In the genomic region with DNA sequence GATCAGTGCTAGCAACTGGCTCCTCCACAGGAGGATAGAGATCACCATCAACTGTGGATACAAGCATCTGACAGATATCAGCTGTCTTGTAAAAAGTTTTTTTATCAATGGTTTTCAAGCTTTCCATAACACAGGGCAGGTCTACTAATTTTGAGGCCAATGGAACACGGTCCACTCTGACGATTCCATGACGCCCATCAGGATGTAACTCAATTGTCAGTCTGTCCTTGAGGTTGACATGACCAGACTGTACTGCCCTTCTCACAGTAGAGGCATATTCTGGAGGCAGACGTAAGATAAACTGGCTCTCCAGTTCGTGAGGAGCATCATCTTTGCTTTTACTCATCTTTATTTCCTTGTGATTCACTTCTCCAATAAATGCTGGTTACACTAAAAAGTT, we compare ENCODE assay signal across 8 cellular contexts. TPM values are rescaled to one million over a fixed set of nuclear protein-coding genes. Genes with fewer than 3 reads are reported as not detected.
A peak's percentile ranks its signal among the peaks of the same experiment; 100 is the strongest.
DNase-seq lines count a peak whose midpoint lies in the region; ATAC-seq and TF ChIP-seq lines count a peak whose summit lies in the region.

No MANE protein-coding gene starts in this region.

- peaks cover 0 to 2% of the 10 kb centered on the region in 2 donors for H3K27me3 Mint-ChIP-seq in CD4-positive, alpha-beta memory T cell
- H3K27me3 Mint-ChIP-seq in endodermal cell (ENCODE audit: insufficient read depth) = no peaks in the 10 kb centered on the region

- peak overlapping the region; percentile 99 for H3K9ac ChIP-seq in endodermal cell (ENCODE audit: extremely low read depth, low read length, poor library complexity, severe bottlenecking)

- no peak for ATAC-seq in HG02885 (IDR thresholded peaks at IDR 0.05; ENCODE audit: poor library complexity, unreplicated experiment)

- H3K9me3 Mint-ChIP-seq in CD4-positive, alpha-beta memory T cell = peaks cover 14 to 83% (median 73%) of the 10 kb centered on the region in 8 donors
- peaks cover 51% of the 10 kb centered on the region for H3K9me3 Mint-ChIP-seq in endodermal cell

- H4K20me1 ChIP-seq in OCI-LY7 (ENCODE audit: insufficient read depth, low read length) (no peaks in the 10 kb centered on the region), osteoblast (ENCODE audit: insufficient read depth, low read length) (peaks cover 22% of the 10 kb centered on the region)

- H3K79me2 ChIP-seq in OCI-LY7 (ENCODE audit: insufficient read depth, low read depth, low read length) (peaks cover 64% of the 10 kb centered on the region), osteoblast (ENCODE audit: insufficient read depth, low read length) (peaks cover 45% of the 10 kb centered on the region)

- no peak overlapping the region for H2AFZ ChIP-seq in OCI-LY7 (ENCODE audit: low read length)
- H2AFZ ChIP-seq in osteoblast (ENCODE audit: low read length) = no peak overlapping the region

- peak overlapping the region; percentile 54 to 77 for H3K4me3 ChIP-seq in CD4-positive, alpha-beta memory T cell (ENCODE audit: low read length in 2 of 2)
- peak overlapping the region; percentile 96 for H3K4me3 ChIP-seq in OCI-LY7 (ENCODE audit: low read depth, low read length, poor library complexity, severe bottlenecking)
- peak overlapping the region; percentile 91 for H3K4me3 ChIP-seq in endodermal cell (ENCODE audit: low read length)
- H3K4me3 ChIP-seq in osteoblast (ENCODE audit: insufficient read depth, low read length) = peak overlapping the region; percentile 90

- H3K36me3 ChIP-seq in CD4-positive, alpha-beta memory T cell (ENCODE audit: insufficient read depth, low read length) = peaks cover 19% of the 10 kb centered on the region
- H3K36me3 ChIP-seq in OCI-LY7 (ENCODE audit: insufficient read depth, low read length) = peaks cover 57% of the 10 kb centered on the region
- H3K36me3 ChIP-seq in endodermal cell (ENCODE audit: control insufficient read depth, insufficient read depth, low read length) = peaks cover 45% of the 10 kb centered on the region
- H3K36me3 ChIP-seq in osteoblast (ENCODE audit: insufficient read depth, low read length) = peaks cover 38% of the 10 kb centered on the region

- peaks cover 19 to 39% of the 10 kb centered on the region in 2 donors for H3K9me3 ChIP-seq in CD4-positive, alpha-beta memory T cell (ENCODE audit: control insufficient read depth in 1 of 2, low read length in 2 of 2)
- peaks cover 49% of the 10 kb centered on the region for H3K9me3 ChIP-seq in OCI-LY7 (ENCODE audit: low read length)
- H3K9me3 ChIP-seq in endodermal cell (ENCODE audit: control insufficient read depth, low read length) = peaks cover 68% of the 10 kb centered on the region
- peaks cover 26% of the 10 kb centered on the region for H3K9me3 ChIP-seq in osteoblast (ENCODE audit: low read depth, low read length)

- no TSS peak for BruUV-seq in OCI-LY7 (replicated peaks; lab: Mats Ljungman, UMichigan)

- H3K27me3 ChIP-seq in CD4-positive, alpha-beta memory T cell (ENCODE audit: insufficient read depth, low read length) = no peaks in the 10 kb centered on the region
- H3K27me3 ChIP-seq in endodermal cell (ENCODE audit: control insufficient read depth, insufficient read depth, low read length, poor library complexity, severe bottlenecking) = no peaks in the 10 kb centered on the region
- H3K27me3 ChIP-seq in osteoblast (ENCODE audit: insufficient read depth, low read length) = no peaks in the 10 kb centered on the region

- CTCF ChIA-PET in CD4-positive, alpha-beta memory T cell (lab: Charles Lee; ENCODE audit: partially characterized antibody) = interaction anchor here (0.7 to 4.8 kb wide), 18 partner anchors 8 to 609 kb away, joined by 3 to 38 read pairs (median 4); a partner anchor contains a TSS
- CTCF ChIA-PET in OCI-LY7 (lab: Charles Lee; ENCODE audit: unreplicated experiment) = interaction anchor here (0.6 to 2.0 kb wide), 9 partner anchors 8 to 194 kb away, joined by 3 to 5 read pairs (median 3); a partner anchor contains a TSS

- intact Hi-C loops in CD4-positive, alpha-beta memory T cell (cut with micrococcal nuclease) = loop anchor here (1.0 to 10.0 kb wide), 9 partner anchors 95 to 1215 kb away; a partner anchor contains a TSS
- intact Hi-C loops in OCI-LY7 (cut with micrococcal nuclease; ENCODE audit: unreplicated experiment) = loop anchor here (10.0 kb wide), 1 partner anchor 785 kb away; a partner anchor contains a TSS

- H3K4me3 Mint-ChIP-seq in CD4-positive, alpha-beta memory T cell = peak overlapping the region; percentile 90 to 99 (median 98)
- peak overlapping the region; percentile 99 for H3K4me3 Mint-ChIP-seq in endodermal cell

- H3K36me3 Mint-ChIP-seq in CD4-positive, alpha-beta memory T cell = peaks cover 47 to 48% of the 10 kb centered on the region in 2 donors
- H3K36me3 Mint-ChIP-seq in endodermal cell (ENCODE audit: low read depth) = peaks cover 53% of the 10 kb centered on the region

- no peaks in the 10 kb centered on the region for H3K9me2 ChIP-seq in OCI-LY7 (ENCODE audit: insufficient read depth, low read length)

- no peak for DNase-seq in CD4-positive, alpha-beta memory T cell
- DNase-seq in OCI-LY7 (ENCODE audit: low spot score) = no peak
- no peak for DNase-seq in endodermal cell
- no peak for DNase-seq in osteoblast (ENCODE audit: insufficient read length, low spot score, missing footprints)
- DNase-seq in SHP77 (lab: John Stamatoyannopoulos, UW) = no peak
- no peak for DNase-seq in pons (ENCODE audit: low spot score)
- DNase-seq in DMS53 treated with DMSO at 0.1 percent for 48 hours (lab: John Stamatoyannopoulos, UW; ENCODE audit: unreplicated experiment) = no peak

- peaks cover 15% of the 10 kb centered on the region for H3K4me1 ChIP-seq in CD4-positive, alpha-beta memory T cell (ENCODE audit: insufficient read depth, low read length)
- H3K4me1 ChIP-seq in OCI-LY7 (ENCODE audit: insufficient read depth, low read length, poor library complexity, severe bottlenecking) (peaks cover 34% of the 10 kb centered on the region), endodermal cell (ENCODE audit: control insufficient read depth, insufficient read depth, low read length) (no peaks in the 10 kb centered on the region), osteoblast (ENCODE audit: insufficient read depth, low read length) (peaks cover 4% of the 10 kb centered on the region)

- POLR2A ChIA-PET in CD4-positive, alpha-beta memory T cell (lab: Charles Lee; ENCODE audit: partially characterized antibody) = interaction anchor here (0.6 to 2.6 kb wide), 15 partner anchors 9 to 918 kb away, joined by 3 to 27 read pairs (median 6); a partner anchor contains a TSS
- POLR2A ChIA-PET in OCI-LY7 (lab: Charles Lee) = interaction anchor here (0.6 to 3.2 kb wide), 16 partner anchors 8 to 1037 kb away, joined by 3 to 29 read pairs (median 4); a partner anchor contains a TSS

- H3K4me1 Mint-ChIP-seq in CD4-positive, alpha-beta memory T cell = peaks cover 21 to 32% (median 28%) of the 10 kb centered on the region in 4 donors
- peaks cover 2% of the 10 kb centered on the region for H3K4me1 Mint-ChIP-seq in endodermal cell

- H3K27ac ChIP-seq in CD4-positive, alpha-beta memory T cell (ENCODE audit: low read depth, low read length) = no peak overlapping the region
- H3K27ac ChIP-seq in OCI-LY7 (ENCODE audit: low read depth, low read length, poor library complexity, severe bottlenecking) (peak overlapping the region; percentile 85), endodermal cell (ENCODE audit: low read depth, low read length) (peak overlapping the region; percentile 7), osteoblast (ENCODE audit: low read depth, low read length) (peak overlapping the region; percentile 98)

- H3K4me2 ChIP-seq in OCI-LY7 (ENCODE audit: low read length) (peak overlapping the region; percentile 79), osteoblast (ENCODE audit: insufficient read depth, low read length) (peak overlapping the region; percentile 94)

- WGBS in endodermal cell (ENCODE audit: insufficient coverage in 1 of 2, insufficient read length in 1 of 2), 2 experiments = 74 to 85% methylated on average over 5 of the region's 5 CpGs

- peak overlapping the region in 5 of 7 donors; percentile 93 to 100 (median 99) for H3K27ac Mint-ChIP-seq in CD4-positive, alpha-beta memory T cell
- H3K27ac Mint-ChIP-seq in endodermal cell = peak overlapping the region; percentile 100

- TF ChIP-seq CTCF in OCI-LY7 (conservative IDR thresholded peaks at IDR 0.05; ENCODE audit: low read length) (no peak), endodermal cell (conservative IDR thresholded peaks at IDR 0.05) (no peak), osteoblast (IDR thresholded peaks at IDR 0.05; ENCODE audit: extremely low read depth, low read depth, low read length) (no peak)

RNA-seq across cellular contexts. Expression of a gene that starts 0.9 kb away (rescaled TPM):
- total RNA-seq in CD4-positive, alpha-beta memory T cell = 100 to 1,000 TPM; 109 to 119 TPM
- 100 to 1,000 TPM; 165 to 216 TPM for polyA plus RNA-seq in CD4-positive, alpha-beta memory T cell
- 115 and 126 TPM in 2 replicates for total RNA-seq in OCI-LY7 (2014; rRNA removed; shearing (Covaris generic))
- 103 and 113 TPM in 2 replicates for total RNA-seq in OCI-LY7 (2022)
- 10 to 100 TPM; 85.4 to 99.0 TPM for total RNA-seq in endodermal cell
- 142 TPM for polyA plus RNA-seq in endodermal cell (2013, experiment 1 of 2)
- polyA plus RNA-seq in endodermal cell (2013, experiment 2 of 2) = 156 TPM
- 44.2 and 48.1 TPM in 2 replicates for total RNA-seq in osteoblast

RNA-seq across cellular contexts. Expression of a gene that starts 10.6 kb away (rescaled TPM):
- under 1 TPM; 0.58 to 0.78 TPM for total RNA-seq in CD4-positive, alpha-beta memory T cell
- polyA plus RNA-seq in CD4-positive, alpha-beta memory T cell = not detected
- 1.3 and 1.8 TPM in 2 replicates for total RNA-seq in OCI-LY7 (2014; rRNA removed; shearing (Covaris generic))
- total RNA-seq in OCI-LY7 (2022) = 1.7 and 1.9 TPM in 2 replicates
- 1 to 10 TPM in 1 of 2 donors, under 1 TPM in 1; 0.38 to 2.2 TPM for total RNA-seq in endodermal cell
- polyA plus RNA-seq in endodermal cell (2013, experiment 1 of 2) = 0.28 TPM
- polyA plus RNA-seq in endodermal cell (2013, experiment 2 of 2) = 0.37 TPM
- total RNA-seq in osteoblast = 1.1 and 1.5 TPM in 2 replicates

RNA-seq across cellular contexts. Expression of a gene that starts 15.8 kb away (rescaled TPM):
- under 1 TPM; 0.38 to 0.91 TPM for total RNA-seq in CD4-positive, alpha-beta memory T cell
- not detected for polyA plus RNA-seq in CD4-positive, alpha-beta memory T cell
- 0.16 and 0.95 TPM in 2 replicates for total RNA-seq in OCI-LY7 (2014; rRNA removed; shearing (Covaris generic))
- 0.70 and 1.6 TPM in 2 replicates for total RNA-seq in OCI-LY7 (2022)
- total RNA-seq in endodermal cell = under 1 TPM; 0.55 to 0.68 TPM
- not detected for polyA plus RNA-seq in endodermal cell (2013, experiment 1 of 2)
- not detected for polyA plus RNA-seq in endodermal cell (2013, experiment 2 of 2)
- 0.36 and 0.59 TPM in 2 replicates for total RNA-seq in osteoblast

RNA-seq across cellular contexts. Expression of a gene that starts 18.9 kb away (rescaled TPM):
- under 1 TPM; 0.19 to 0.23 TPM for total RNA-seq in CD4-positive, alpha-beta memory T cell
- not detected for polyA plus RNA-seq in CD4-positive, alpha-beta memory T cell
- 0.19 and 0.51 TPM in 2 replicates for total RNA-seq in OCI-LY7 (2014; rRNA removed; shearing (Covaris generic))
- total RNA-seq in OCI-LY7 (2022) (0.74 and 1.1 TPM in 2 replicates), endodermal cell (1 to 10 TPM in 1 of 2 donors, under 1 TPM in 1; 0.09 to 2.0 TPM), osteoblast (2.7 and 2.9 TPM in 2 replicates)
- polyA plus RNA-seq in endodermal cell (2013, experiment 1 of 2) = 0.32 TPM
- polyA plus RNA-seq in endodermal cell (2013, experiment 2 of 2) = 0.21 TPM

RNA-seq across cellular contexts. Expression of a gene that starts 23.9 kb away (rescaled TPM):
- under 1 TPM; 0.17 to 0.26 TPM for total RNA-seq in CD4-positive, alpha-beta memory T cell
- under 1 TPM in 1 of 2 donors, not detected in 1; 0.23 TPM for polyA plus RNA-seq in CD4-positive, alpha-beta memory T cell
- 0.21 and 0.25 TPM in 2 replicates for total RNA-seq in OCI-LY7 (2014; rRNA removed; shearing (Covaris generic))
- total RNA-seq in OCI-LY7 (2022) (0.36 and 0.65 TPM in 2 replicates), endodermal cell (1 to 10 TPM in 1 of 2 donors, not detected in 1; 4.3 TPM), osteoblast (2.4 and 2.9 TPM in 2 replicates)
- 2.7 TPM for polyA plus RNA-seq in endodermal cell (2013, experiment 1 of 2)
- polyA plus RNA-seq in endodermal cell (2013, experiment 2 of 2) = 1.9 TPM
